Comparison of ENCODE assay signal across 1 cellular context in genomic region chr18:7349181-7349837, GRCh38.
TF ChIP-seq lines count a peak whose summit lies in the region.

No MANE protein-coding gene starts in this region.

TF ChIP-seq in GM23338, 12 proteins besides CTCF, POLR2A, EP300 and RAD21 (continued from another document):
- TF ChIP-seq, protein P1, sequence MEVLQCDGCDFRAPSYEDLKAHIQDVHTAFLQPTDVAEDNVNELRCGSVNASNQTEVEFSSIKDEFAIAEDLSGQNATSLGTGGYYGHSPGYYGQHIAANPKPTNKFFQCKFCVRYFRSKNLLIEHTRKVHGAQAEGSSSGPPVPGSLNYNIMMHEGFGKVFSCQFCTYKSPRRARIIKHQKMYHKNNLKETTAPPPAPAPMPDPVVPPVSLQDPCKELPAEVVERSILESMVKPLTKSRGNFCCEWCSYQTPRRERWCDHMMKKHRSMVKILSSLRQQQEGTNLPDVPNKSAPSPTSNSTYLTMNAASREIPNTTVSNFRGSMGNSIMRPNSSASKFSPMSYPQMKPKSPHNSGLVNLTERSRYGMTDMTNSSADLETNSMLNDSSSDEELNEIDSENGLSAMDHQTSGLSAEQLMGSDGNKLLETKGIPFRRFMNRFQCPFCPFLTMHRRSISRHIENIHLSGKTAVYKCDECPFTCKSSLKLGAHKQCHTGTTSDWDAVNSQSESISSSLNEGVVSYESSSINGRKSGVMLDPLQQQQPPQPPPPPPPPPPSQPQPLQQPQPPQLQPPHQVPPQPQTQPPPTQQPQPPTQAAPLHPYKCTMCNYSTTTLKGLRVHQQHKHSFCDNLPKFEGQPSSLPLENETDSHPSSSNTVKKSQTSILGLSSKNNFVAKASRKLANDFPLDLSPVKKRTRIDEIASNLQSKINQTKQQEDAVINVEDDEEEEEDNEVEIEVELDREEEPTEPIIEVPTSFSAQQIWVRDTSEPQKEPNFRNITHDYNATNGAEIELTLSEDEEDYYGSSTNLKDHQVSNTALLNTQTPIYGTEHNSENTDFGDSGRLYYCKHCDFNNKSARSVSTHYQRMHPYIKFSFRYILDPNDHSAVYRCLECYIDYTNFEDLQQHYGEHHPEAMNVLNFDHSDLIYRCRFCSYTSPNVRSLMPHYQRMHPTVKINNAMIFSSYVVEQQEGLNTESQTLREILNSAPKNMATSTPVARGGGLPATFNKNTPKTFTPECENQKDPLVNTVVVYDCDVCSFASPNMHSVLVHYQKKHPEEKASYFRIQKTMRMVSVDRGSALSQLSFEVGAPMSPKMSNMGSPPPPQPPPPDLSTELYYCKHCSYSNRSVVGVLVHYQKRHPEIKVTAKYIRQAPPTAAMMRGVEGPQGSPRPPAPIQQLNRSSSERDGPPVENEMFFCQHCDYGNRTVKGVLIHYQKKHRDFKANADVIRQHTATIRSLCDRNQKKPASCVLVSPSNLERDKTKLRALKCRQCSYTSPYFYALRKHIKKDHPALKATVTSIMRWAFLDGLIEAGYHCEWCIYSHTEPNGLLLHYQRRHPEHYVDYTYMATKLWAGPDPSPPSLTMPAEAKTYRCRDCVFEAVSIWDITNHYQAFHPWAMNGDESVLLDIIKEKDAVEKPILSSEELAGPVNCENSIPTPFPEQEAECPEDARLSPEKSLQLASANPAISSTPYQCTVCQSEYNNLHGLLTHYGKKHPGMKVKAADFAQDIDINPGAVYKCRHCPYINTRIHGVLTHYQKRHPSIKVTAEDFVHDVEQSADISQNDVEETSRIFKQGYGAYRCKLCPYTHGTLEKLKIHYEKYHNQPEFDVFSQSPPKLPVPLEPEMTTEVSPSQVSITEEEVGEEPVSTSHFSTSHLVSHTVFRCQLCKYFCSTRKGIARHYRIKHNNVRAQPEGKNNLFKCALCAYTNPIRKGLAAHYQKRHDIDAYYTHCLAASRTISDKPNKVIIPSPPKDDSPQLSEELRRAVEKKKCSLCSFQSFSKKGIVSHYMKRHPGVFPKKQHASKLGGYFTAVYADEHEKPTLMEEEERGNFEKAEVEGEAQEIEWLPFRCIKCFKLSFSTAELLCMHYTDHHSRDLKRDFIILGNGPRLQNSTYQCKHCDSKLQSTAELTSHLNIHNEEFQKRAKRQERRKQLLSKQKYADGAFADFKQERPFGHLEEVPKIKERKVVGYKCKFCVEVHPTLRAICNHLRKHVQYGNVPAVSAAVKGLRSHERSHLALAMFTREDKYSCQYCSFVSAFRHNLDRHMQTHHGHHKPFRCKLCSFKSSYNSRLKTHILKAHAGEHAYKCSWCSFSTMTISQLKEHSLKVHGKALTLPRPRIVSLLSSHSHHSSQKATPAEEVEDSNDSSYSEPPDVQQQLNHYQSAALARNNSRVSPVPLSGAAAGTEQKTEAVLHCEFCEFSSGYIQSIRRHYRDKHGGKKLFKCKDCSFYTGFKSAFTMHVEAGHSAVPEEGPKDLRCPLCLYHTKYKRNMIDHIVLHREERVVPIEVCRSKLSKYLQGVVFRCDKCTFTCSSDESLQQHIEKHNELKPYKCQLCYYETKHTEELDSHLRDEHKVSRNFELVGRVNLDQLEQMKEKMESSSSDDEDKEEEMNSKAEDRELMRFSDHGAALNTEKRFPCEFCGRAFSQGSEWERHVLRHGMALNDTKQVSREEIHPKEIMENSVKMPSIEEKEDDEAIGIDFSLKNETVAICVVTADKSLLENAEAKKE (CRISPR knock-in tag; IDR thresholded peaks at IDR 0.05), result no peak
- TF ChIP-seq EZH2phosphoT487 (IDR thresholded peaks at IDR 0.05; ENCODE audit: unreplicated experiment) (no peak), STAT1 (IDR thresholded peaks at IDR 0.05; ENCODE audit: unreplicated experiment) (no peak)
